In the genomic region with DNA sequence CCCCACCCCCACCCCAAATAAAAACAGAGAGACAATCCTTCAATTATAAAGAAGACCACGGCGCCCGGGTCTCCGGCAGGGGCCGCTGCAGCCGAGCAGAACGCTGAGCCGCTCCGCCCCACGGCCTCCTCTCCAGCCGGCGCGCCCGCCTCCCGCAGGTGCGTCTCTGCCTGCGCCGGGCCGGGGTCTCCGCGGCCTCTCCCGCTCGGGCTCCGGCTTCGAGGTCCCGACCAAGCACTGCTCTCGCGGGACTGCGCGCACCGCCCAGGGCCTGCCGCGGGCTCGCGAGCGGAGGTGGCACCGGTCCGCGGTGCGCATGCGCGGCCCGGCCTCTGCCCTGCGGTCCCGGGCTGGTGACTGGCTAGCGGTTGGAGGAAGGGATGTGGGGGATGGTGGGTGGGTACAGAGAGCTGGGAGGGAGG, we compare ENCODE assay signal across 8 cellular contexts. TPM values are rescaled to one million over a fixed set of nuclear protein-coding genes. Genes with fewer than 3 reads are reported as not detected.
DNase-seq lines count a peak whose midpoint lies in the region; FAIRE-seq and TF ChIP-seq lines count a peak whose summit lies in the region.

No MANE protein-coding gene starts in this region.

- in situ Hi-C loops in G401 (cut with HindIII; ENCODE audit: low sequenced_read_pairs) = no loop called here

- peak; percentile 52 for TF ChIP-seq CTCF in LNCaP clone FGC (IDR thresholded peaks at IDR 0.05; ENCODE audit: control insufficient read depth, extremely low read depth, insufficient read depth)
- TF ChIP-seq CTCF in foreskin fibroblast (IDR thresholded peaks at IDR 0.05; ENCODE audit: low read depth, low read length) = peak; percentile 47

- H3K36me3 ChIP-seq in neuron (ENCODE audit: insufficient read depth, low read length) = no peaks in the 10 kb centered on the region

- no peaks in the 10 kb centered on the region for H3K9me3 ChIP-seq in neuron (ENCODE audit: low read length)

- TF ChIP-seq POLR2A in H54 (IDR thresholded peaks at IDR 0.05; ENCODE audit: low read depth, low read length) = peak; percentile 85

- peak overlapping the region; percentile 82 for H3K4me3 ChIP-seq in LNCaP clone FGC (ENCODE audit: low read depth, low read length)
- H3K4me3 ChIP-seq in foreskin fibroblast (ENCODE audit: low read depth in 1 of 2, low read length in 2 of 2) = peak overlapping the region; percentile 77 to 89
- H3K4me3 ChIP-seq in neuron (ENCODE audit: low read length) = peak overlapping the region; percentile 68

- H3K4me1 ChIP-seq in neuron (ENCODE audit: insufficient read depth, low read length) = peaks cover 5% of the 10 kb centered on the region

- no peaks in the 10 kb centered on the region for H3K27me3 ChIP-seq in neuron (ENCODE audit: insufficient read depth, low read length)

- FAIRE-seq in H54 (lab: Jason Lieb, UNC) = peak; percentile 27

- DNase-seq in G401 (ENCODE audit: low spot score) (peak; percentile 89), H54 (ENCODE audit: insufficient read length, low spot score) (peak; percentile 98), LNCaP clone FGC (ENCODE audit: low read depth) (peak; percentile 75), RPMI8226 (peak; percentile 99), activated gamma-delta T cell (lab: John Stamatoyannopoulos, UW) (peak; percentile 87), foreskin fibroblast (peak; percentile 92 to 98), stromal cell of bone marrow (ENCODE audit: low read depth) (peak; percentile 79)

- H2AFZ ChIP-seq in neuron (ENCODE audit: low read depth, low read length) = peak overlapping the region; percentile 91

RNA-seq across cellular contexts. Expression of gene SIRT5, which starts 0.2 kb away (rescaled TPM):
- 9.7 and 13.9 TPM in 2 replicates for total RNA-seq in G401 (2014; rRNA removed; shearing (Covaris generic))

RNA-seq across cellular contexts. Expression of gene NOL7, which starts 41.0 kb away (rescaled TPM):
- total RNA-seq in G401 (2014; rRNA removed; shearing (Covaris generic)) = 114 and 117 TPM in 2 replicates

Comparison
In these comparisons a context has a peak if more than half of its experiments do, and no peak if none do; other contexts are left out.
1. Peak in every context shown above with its lines: DNase-seq and H3K4me3 ChIP-seq.